8 cellular contexts compared by ENCODE assay signal in genomic region chr7:5526190-5527037, GRCh38. TPM values are rescaled to one million over a fixed set of nuclear protein-coding genes. Genes with fewer than 3 reads are reported as not detected.
A peak's percentile ranks its signal among the peaks of the same experiment; 100 is the strongest.
DNase-seq lines count a peak whose midpoint lies in the region; TF ChIP-seq lines count a peak whose summit lies in the region.

No MANE protein-coding gene starts in this region.

- peaks cover 53% of the 10 kb centered on the region for H3K36me3 Mint-ChIP-seq in T-helper 1 cell treated with Interleukin-12 subunit alpha and Interleukin-12 subunit beta and Interleukin-4 antibody, amounts not matched to agents 30 μg/mL and 1 μg/mL, for 36 hours (ENCODE audit: low read depth)

- H4K8ac ChIP-seq in mesendoderm (ENCODE audit: low read depth, low read length) = no peak overlapping the region

- H3K27me3 Mint-ChIP-seq in T-helper 1 cell treated with Interleukin-12 subunit alpha and Interleukin-12 subunit beta and Interleukin-4 antibody, amounts not matched to agents 30 μg/mL and 1 μg/mL, for 36 hours (ENCODE audit: low read depth) = peaks cover 3% of the 10 kb centered on the region

- H3K36me3 ChIP-seq in ACC112 (ENCODE audit: insufficient read depth, low read length) = peaks cover 52% of the 10 kb centered on the region
- peaks cover 26% of the 10 kb centered on the region for H3K36me3 ChIP-seq in mesendoderm (ENCODE audit: control insufficient read depth, insufficient read depth, low read length)
- peaks cover 59% of the 10 kb centered on the region for H3K36me3 ChIP-seq in thymus (ENCODE audit: control insufficient read depth, insufficient read depth)

- TF ChIP-seq POLR2A in GM18951 (IDR thresholded peaks at IDR 0.05; ENCODE audit: extremely low read depth, insufficient read depth, insufficient read length) = peak; percentile 85

- H3K4me1 ChIP-seq in ACC112 (ENCODE audit: control insufficient read depth, insufficient read depth, low read length, unreplicated experiment) (peaks cover 3% of the 10 kb centered on the region), mesendoderm (ENCODE audit: control insufficient read depth, low read depth, low read length) (no peaks in the 10 kb centered on the region), thymus (ENCODE audit: control insufficient read depth, insufficient read depth, low read length) (peaks cover 5% of the 10 kb centered on the region)

- no peak overlapping the region for H3K23ac ChIP-seq in mesendoderm (ENCODE audit: low read length)

- H2BK120ac ChIP-seq in mesendoderm (ENCODE audit: low read depth, low read length) = no peak overlapping the region

- H3K4me1 Mint-ChIP-seq in T-helper 1 cell treated with Interleukin-12 subunit alpha and Interleukin-12 subunit beta and Interleukin-4 antibody, amounts not matched to agents 30 μg/mL and 1 μg/mL, for 36 hours (ENCODE audit: low read depth) = peaks cover 36% of the 10 kb centered on the region

- no peak for DNase-seq in coronary artery (ENCODE audit: low spot score)
- peak; percentile 72 for DNase-seq in mesendoderm
- no peak for DNase-seq in stimulated activated naive CD4-positive, alpha-beta T cell treated with Interleukin-2 at 50 U/mL for 16 hours (lab: John Stamatoyannopoulos, UW)
- no peak for DNase-seq in globus pallidus (ENCODE audit: low spot score)

- WGBS in mesendoderm (ENCODE audit: extremely low coverage, insufficient coverage, low lambda C conversion rate) = no CpG with 5 or more reads among the region's 9 CpGs
- 79% methylated on average over 9 of the region's 9 CpGs for WGBS in thymus

- H2AFZ ChIP-seq in ACC112 (ENCODE audit: low read length, unreplicated experiment) = no peak overlapping the region

- H2AK5ac ChIP-seq in mesendoderm (ENCODE audit: low read length) = no peak overlapping the region

- H3K79me2 ChIP-seq in ACC112 (ENCODE audit: control insufficient read depth, insufficient read depth, low read length, unreplicated experiment) (peaks cover 38% of the 10 kb centered on the region), mesendoderm (ENCODE audit: control insufficient read depth, insufficient read depth, low read length) (peaks cover 32% of the 10 kb centered on the region)

- H3K9me3 ChIP-seq in thymus (ENCODE audit: control insufficient read depth) = no peaks in the 10 kb centered on the region

- H4K5ac ChIP-seq in mesendoderm (ENCODE audit: low read length) = no peak overlapping the region

- peak overlapping the region; percentile 99 for H3K27ac Mint-ChIP-seq in T-helper 1 cell treated with Interleukin-12 subunit alpha and Interleukin-12 subunit beta and Interleukin-4 antibody, amounts not matched to agents 30 μg/mL and 1 μg/mL, for 36 hours

- H3K4me3 ChIP-seq in ACC112 (ENCODE audit: low read depth, low read length) = peak overlapping the region; percentile 96
- H3K4me3 ChIP-seq in coronary artery = peak overlapping the region; percentile 99
- no peak overlapping the region for H3K4me3 ChIP-seq in mesendoderm (ENCODE audit: low read length)
- H3K4me3 ChIP-seq in thymus (ENCODE audit: low read length) = peak overlapping the region; percentile 97

- no peak for TF ChIP-seq CTCF in coronary artery (IDR thresholded peaks at IDR 0.05)

- H3K4me3 Mint-ChIP-seq in T-helper 1 cell treated with Interleukin-12 subunit alpha and Interleukin-12 subunit beta and Interleukin-4 antibody, amounts not matched to agents 30 μg/mL and 1 μg/mL, for 36 hours = peak overlapping the region; percentile 100

- H3K9me3 Mint-ChIP-seq in T-helper 1 cell treated with Interleukin-12 subunit alpha and Interleukin-12 subunit beta and Interleukin-4 antibody, amounts not matched to agents 30 μg/mL and 1 μg/mL, for 36 hours = no peaks in the 10 kb centered on the region

- H3K27ac ChIP-seq in ACC112 (ENCODE audit: low read depth, low read length) (peak overlapping the region; percentile 98), coronary artery (peak overlapping the region; percentile 100), mesendoderm (ENCODE audit: low read depth, low read length) (peak overlapping the region; percentile 30), thymus (ENCODE audit: low read depth) (peak overlapping the region; percentile 78)

- no peak overlapping the region for H3K56ac ChIP-seq in mesendoderm (ENCODE audit: low read length)

- in situ Hi-C loops in GM18951 (cut with MboI; ENCODE audit: low sequenced_read_pairs, unreplicated experiment) = no loop called here

- no peak overlapping the region for H2BK5ac ChIP-seq in mesendoderm (ENCODE audit: low read length)

- H2BK15ac ChIP-seq in mesendoderm (replicated peaks; ENCODE audit: low read depth) = no peak overlapping the region

- H3K79me1 ChIP-seq in mesendoderm (ENCODE audit: low read length) = peaks cover 9% of the 10 kb centered on the region

- no peak overlapping the region for H3K4ac ChIP-seq in mesendoderm (ENCODE audit: low read depth, low read length)

- H3K18ac ChIP-seq in mesendoderm (ENCODE audit: low read length) = no peak overlapping the region

- no peak overlapping the region for H3K4me2 ChIP-seq in mesendoderm (ENCODE audit: low read length)

- peak overlapping the region; percentile 15 for H3K9ac ChIP-seq in mesendoderm (ENCODE audit: low read length)

- H3K27me3 ChIP-seq in ACC112 (ENCODE audit: insufficient read depth, low read length) (no peaks in the 10 kb centered on the region), mesendoderm (ENCODE audit: insufficient read depth, low read length, poor library complexity) (no peaks in the 10 kb centered on the region), thymus (ENCODE audit: control insufficient read depth, insufficient read depth) (no peaks in the 10 kb centered on the region)

RNA-seq across cellular contexts. Expression of gene ACTB, which starts 4.0 kb away (rescaled TPM):
- 13,565 TPM for polyA plus RNA-seq in mesendoderm (2013, experiment 1 of 2)
- 13,705 TPM for polyA plus RNA-seq in mesendoderm (2013, experiment 2 of 2)
- polyA plus RNA-seq in thymus = 9,031 TPM

RNA-seq across cellular contexts. Expression of gene FBXL18, which starts 12.8 kb away (rescaled TPM):
- polyA plus RNA-seq in mesendoderm (2013, experiment 1 of 2) = 7.9 TPM
- 7.9 TPM for polyA plus RNA-seq in mesendoderm (2013, experiment 2 of 2)
- polyA plus RNA-seq in thymus = 1.6 TPM

Comparison
In these comparisons a context has a peak if more than half of its experiments do, and no peak if none do; other contexts are left out.
1. H3K27ac ChIP-seq: peak in every context shown above with its lines; median percentile 100 in coronary artery; 98 in ACC112; 78 in thymus; 30 in mesendoderm.